1 cellular context compared by ENCODE assay signal in genomic region chr21:44989538-44989888, GRCh38.
TF ChIP-seq lines count a peak whose summit lies in the region.

No MANE protein-coding gene starts in this region.

TF ChIP-seq in H1, 55 proteins besides CTCF, POLR2A, EP300 and RAD21 (continued from another document):
- TF ChIP-seq SRF (IDR thresholded peaks at IDR 0.05; ENCODE audit: low read depth, low read length) (no peak), POU5F1 (IDR thresholded peaks at IDR 0.05; ENCODE audit: low read depth, low read length) (no peak), CEBPB (IDR thresholded peaks at IDR 0.05; ENCODE audit: low read depth, low read length) (no peak), RBBP5 (IDR thresholded peaks at IDR 0.05; ENCODE audit: borderline replicate concordance, low read depth, low read length) (no peak), SP2 (IDR thresholded peaks at IDR 0.05; ENCODE audit: low read length) (no peak), RXRA (IDR thresholded peaks at IDR 0.05; ENCODE audit: insufficient read depth, low read depth, low read length) (no peak), GTF2F1 (IDR thresholded peaks at IDR 0.05; ENCODE audit: borderline replicate concordance, low read depth, low read length) (no peak), HDAC6 (IDR thresholded peaks at IDR 0.05; ENCODE audit: low read depth, low read length) (no peak), TAF7 (optimal IDR thresholded peaks at IDR 0.05; ENCODE audit: borderline replicate concordance, low read depth, low read length) (no peak), KDM1A (IDR thresholded peaks at IDR 0.05; ENCODE audit: borderline replicate concordance, low read length) (no peak), CTBP2 (IDR thresholded peaks at IDR 0.05; ENCODE audit: borderline replicate concordance, insufficient read depth, insufficient read length, low read length) (no peak), SAP30 (IDR thresholded peaks at IDR 0.05; ENCODE audit: insufficient read depth, insufficient replicate concordance, low read length) (no peak), KDM5A (IDR thresholded peaks at IDR 0.05; ENCODE audit: low read length) (no peak), E2F6 (IDR thresholded peaks at IDR 0.05) (no peak), SP1 (IDR thresholded peaks at IDR 0.05; ENCODE audit: low read depth, low read length) (no peak)
